In genomic region chr15:62977952-62978811, GRCh38 we compare ENCODE assay signal across 16 cellular contexts.
DNase-seq lines count a peak whose midpoint lies in the region; ATAC-seq, FAIRE-seq and TF ChIP-seq lines count a peak whose summit lies in the region.
"Had no signal": no experiment of that assay in that cellular context is flagged by ENCODE, and none has a peak within 500 bp of the region (broad histone marks: within the 10 kb centered on the region; RNA-seq: fewer than 3 reads in every experiment).

No MANE protein-coding gene starts in this region.

- peaks cover 27% of the 10 kb centered on the region for H3K9me1 ChIP-seq in IMR-90 (ENCODE audit: insufficient read depth, low read length)

- no peak for FAIRE-seq in GM12892 (lab: Jason Lieb, UNC)

- no peaks in the 10 kb centered on the region for H3K27me3 ChIP-seq in IMR-90 (ENCODE audit: control insufficient read depth, insufficient read depth, low read length)
- H3K27me3 ChIP-seq: right lobe of liver, thyroid gland had no signal

- H2BK120ac ChIP-seq in IMR-90 (ENCODE audit: low read depth, low read length), result peak overlapping the region; percentile 89

- peak overlapping the region; percentile 34; the same call in 1 of the 2 replicates for H3K18ac ChIP-seq in IMR-90 (ENCODE audit: low read depth, low read length)

- peak overlapping the region; percentile 90 for H2BK15ac ChIP-seq in IMR-90 (ENCODE audit: low read depth, low read length)

- POLR2A ChIA-PET in AG04449 (lab: Yijun Ruan, JAX), result interaction anchor here (0.7 to 2.2 kb wide), 4 partner anchors 38 to 69 kb away, joined by 3 to 6 read pairs (median 3); partner anchors contain the start of gene TPM1
- POLR2A ChIA-PET in IMR-90 (lab: Charles Lee; ENCODE audit: unreplicated experiment), result no interaction called here
- POLR2A ChIA-PET in OCI-LY7 (lab: Charles Lee), result interaction anchor here (0.7 kb wide), 1 partner anchor 1132 kb away, joined by 3 read pairs; no protein-coding TSS in a partner anchor

- H3K9me3 ChIP-seq in IMR-90 (ENCODE audit: control insufficient read depth, insufficient read depth, low read length) (no peaks in the 10 kb centered on the region), OCI-LY7 (ENCODE audit: low read length) (no peaks in the 10 kb centered on the region)
- H3K9me3 ChIP-seq: right lobe of liver, thyroid gland had no signal

- no peak for TF ChIP-seq RAD21 in IMR-90 (IDR thresholded peaks at IDR 0.05; ENCODE audit: low read length)

- H2AFZ ChIP-seq in IMR-90 (replicated peaks; ENCODE audit: low read length, poor library complexity) (peak overlapping the region; percentile 44), OCI-LY7 (ENCODE audit: low read length) (no peak overlapping the region)

- H3K36me3 ChIP-seq in IMR-90 (ENCODE audit: control insufficient read depth, insufficient read depth, low read length) (no peaks in the 10 kb centered on the region), OCI-LY7 (ENCODE audit: insufficient read depth, low read length) (no peaks in the 10 kb centered on the region)
- H3K36me3 ChIP-seq: right lobe of liver, thyroid gland had no signal

- H3K4me3 ChIP-seq in AG04449 (ENCODE audit: low read depth, low read length), result no peak overlapping the region
- no peak overlapping the region for H3K4me3 ChIP-seq in IMR-90 (ENCODE audit: insufficient read depth, low read depth, low read length)
- no peak overlapping the region for H3K4me3 ChIP-seq in OCI-LY7 (ENCODE audit: low read depth, low read length, poor library complexity, severe bottlenecking)
- H3K4me3 ChIP-seq: right lobe of liver, thyroid gland had no signal

- peaks cover 45% of the 10 kb centered on the region for H3K4me1 Mint-ChIP-seq in chondrocyte (ENCODE audit: low read depth)
- no peaks in the 10 kb centered on the region for H3K4me1 Mint-ChIP-seq in activated naive CD4-positive, alpha-beta T cell treated with anti-CD3 and anti-CD28 coated beads, Interleukin-2, amount 10 ng/mL, durations not matched to agents 7 days and 5 days

- TF ChIP-seq CTCF in AG04449 (IDR thresholded peaks at IDR 0.05; ENCODE audit: insufficient read depth, low read length, missing control alignments) (no peak), IMR-90 (conservative IDR thresholded peaks at IDR 0.05; ENCODE audit: low read depth, low read length) (no peak), chondrocyte (IDR thresholded peaks at IDR 0.05) (no peak), OCI-LY7 (conservative IDR thresholded peaks at IDR 0.05; ENCODE audit: low read length) (no peak)

- peak overlapping the region; percentile 87 for H3K4ac ChIP-seq in IMR-90 (ENCODE audit: low read depth, low read length)

- H3K27ac ChIP-seq in IMR-90 (ENCODE audit: insufficient read depth, low read length) (no peak overlapping the region), OCI-LY7 (ENCODE audit: low read depth, low read length, poor library complexity, severe bottlenecking) (no peak overlapping the region)
- H3K27ac ChIP-seq: right lobe of liver, thyroid gland had no signal

- H2BK5ac ChIP-seq in IMR-90 (ENCODE audit: low read depth, low read length, poor library complexity, severe bottlenecking), result peak overlapping the region; percentile 68

- 100% methylated on average over 5 of the region's 8 CpGs; no CpG with 5 or more reads in 1 of the 2 experiments for WGBS in IMR-90 (ENCODE audit: extremely low coverage in 2 of 2, insufficient read length in 1 of 2), 2 experiments

- dilution Hi-C loops in IMR-90 (cut with HindIII; ENCODE audit: low sequenced_read_pairs, unreplicated experiment), result no loop called here

- ATAC-seq in IMR-90 (ENCODE audit: low read depth), result peak; percentile 41; the same call in 1 of the 2 replicates
- ATAC-seq: right lobe of liver had no signal

- DNase-seq in AG04449 (ENCODE audit: low read depth, low spot score) (peak; percentile 52), IMR-90 (peak; percentile 44), chondrocyte (ENCODE audit: low spot score) (no peak), kidney glomerular epithelial cell (lab: John Stamatoyannopoulos, UW) (peak; percentile 96), OCI-LY7 (ENCODE audit: low spot score) (no peak), GM12892 (ENCODE audit: insufficient read length) (no peak), activated gamma-delta T cell treated with Interleukin-2 at 50 U/mL for 16 hours (no peak)
- DNase-seq in activated naive CD4-positive, alpha-beta T cell treated with anti-CD3 and anti-CD28 coated beads, Interleukin-2, amount 10 ng/mL, durations not matched to agents 7 days and 5 days, result no peak
- DNase-seq: activated CD4-positive, alpha-beta memory T cell treated with anti-CD3 and anti-CD28 coated beads for 36 hours; activated naive CD4-positive, alpha-beta T cell; GOT3; NCI-H2081; right lobe of liver; thyroid gland had no signal

- in situ Hi-C loops in IMR-90 (cut with MboI; ENCODE audit: low sequenced_read_pairs), result no loop called here

- H4K20me1 ChIP-seq in IMR-90 (ENCODE audit: insufficient read depth, low read length) (no peaks in the 10 kb centered on the region), OCI-LY7 (ENCODE audit: insufficient read depth, low read length) (no peaks in the 10 kb centered on the region)

- no peak overlapping the region for H3K9ac ChIP-seq in IMR-90 (ENCODE audit: low read depth, low read length)

- BruUV-seq in IMR-90 (replicated peaks; lab: Mats Ljungman, UMichigan), result no TSS peak
- BruUV-seq in OCI-LY7 (replicated peaks; lab: Mats Ljungman, UMichigan), result no TSS peak

- CTCF ChIA-PET in AG04449 (lab: Yijun Ruan, JAX) (interaction anchor here (1.4 to 1.6 kb wide), 3 partner anchors 13 to 169 kb away, joined by 3 to 5 read pairs (median 3); no protein-coding TSS in a partner anchor), IMR-90 (lab: Yijun Ruan, JAX) (interaction anchor here (0.8 to 1.3 kb wide), 4 partner anchors 16 to 52 kb away, joined by 3 to 7 read pairs (median 3); no protein-coding TSS in a partner anchor), OCI-LY7 (lab: Charles Lee; ENCODE audit: unreplicated experiment) (no interaction called here)
- CTCF ChIA-PET in activated naive CD4-positive, alpha-beta T cell treated with anti-CD3 and anti-CD28 coated beads, Interleukin-2, amount 10 ng/mL, durations not matched to agents 7 days and 5 days (lab: Charles Lee), result interaction anchor here (1.0 kb wide), 1 partner anchor 70 kb away, joined by 3 read pairs; no protein-coding TSS in a partner anchor

- no peaks in the 10 kb centered on the region for H3K79me2 ChIP-seq in OCI-LY7 (ENCODE audit: insufficient read depth, low read depth, low read length)

- H3K4me3 Mint-ChIP-seq in chondrocyte (ENCODE audit: unreplicated experiment), result no peak overlapping the region
- H3K4me3 Mint-ChIP-seq in activated naive CD4-positive, alpha-beta T cell treated with anti-CD3 and anti-CD28 coated beads, Interleukin-2, amount 10 ng/mL, durations not matched to agents 7 days and 5 days, result no peak overlapping the region
- H3K4me3 Mint-ChIP-seq: activated CD4-positive, alpha-beta memory T cell treated with anti-CD3 and anti-CD28 coated beads for 36 hours; dendritic cell treated with granulocyte-macrophage colony-stimulating factor and Interleukin-4, amounts not matched to agents 40 ng/mL and 50 ng/mL, for 4 days; T-helper 2 cell treated with Interferon-gamma antibody and Interleukin-4, amounts not matched to agents 5 μg/mL and 100 μg/mL, for 36 hours had no signal

- H3K56ac ChIP-seq in IMR-90 (ENCODE audit: extremely low read depth, insufficient read depth, low read length), result no peak overlapping the region

- H3K14ac ChIP-seq in IMR-90 (replicated peaks; ENCODE audit: low read depth, low read length), result peak overlapping the region; percentile 89

- H3K4me1 ChIP-seq in IMR-90 (ENCODE audit: control insufficient read depth, insufficient read depth, low read length), result peaks cover 21% of the 10 kb centered on the region
- H3K4me1 ChIP-seq in OCI-LY7 (ENCODE audit: insufficient read depth, low read length, poor library complexity, severe bottlenecking), result no peaks in the 10 kb centered on the region
- H3K4me1 ChIP-seq: thyroid gland had no signal

- no peak for TF ChIP-seq POLR2A in IMR-90 (IDR thresholded peaks at IDR 0.05; ENCODE audit: low read depth, low read length)
- no peak for TF ChIP-seq POLR2A in GM12892 (IDR thresholded peaks at IDR 0.05; ENCODE audit: low read depth, low read length)

- peak overlapping the region; percentile 1 to 56; a peak in 1 of 4 replicates for H4K8ac ChIP-seq in IMR-90 (ENCODE audit: low read depth in 2 of 2, low read length in 2 of 2)

- H3K23ac ChIP-seq in IMR-90 (ENCODE audit: low read depth, low read length), result peak overlapping the region; percentile 76; the same call in 1 of the 2 replicates

- H3K36me3 Mint-ChIP-seq in chondrocyte (ENCODE audit: low read depth), result no peaks in the 10 kb centered on the region
- no peaks in the 10 kb centered on the region for H3K36me3 Mint-ChIP-seq in activated naive CD4-positive, alpha-beta T cell treated with anti-CD3 and anti-CD28 coated beads, Interleukin-2, amount 10 ng/mL, durations not matched to agents 7 days and 5 days
- H3K36me3 Mint-ChIP-seq: activated CD4-positive, alpha-beta memory T cell treated with anti-CD3 and anti-CD28 coated beads for 36 hours had no signal

- peak overlapping the region; percentile 2; the same call in 1 of the 2 replicates for H4K5ac ChIP-seq in IMR-90 (ENCODE audit: low read depth, low read length)

- no peak overlapping the region for H3K4me2 ChIP-seq in IMR-90 (ENCODE audit: low read depth, low read length)
- no peak overlapping the region for H3K4me2 ChIP-seq in OCI-LY7 (ENCODE audit: low read length)

- peak overlapping the region; percentile 73 for H2AK9ac ChIP-seq in IMR-90 (replicated peaks; ENCODE audit: low read depth, low read length, poor library complexity)

- H4K91ac ChIP-seq in IMR-90 (ENCODE audit: insufficient read depth, low read depth, low read length), result peak overlapping the region; percentile 76

- H3K79me1 ChIP-seq in IMR-90 (ENCODE audit: low read depth in 1 of 2, low read length in 2 of 2), result peaks cover 5 to 18% of the 10 kb centered on the region in 2 experiments; a peak in 3 of 4 replicates

- peak overlapping the region; percentile 95 for H3K27ac Mint-ChIP-seq in chondrocyte (ENCODE audit: unreplicated experiment)
- no peak overlapping the region for H3K27ac Mint-ChIP-seq in activated naive CD4-positive, alpha-beta T cell treated with anti-CD3 and anti-CD28 coated beads, Interleukin-2, amount 10 ng/mL, durations not matched to agents 7 days and 5 days
- H3K27ac Mint-ChIP-seq: activated CD4-positive, alpha-beta memory T cell treated with anti-CD3 and anti-CD28 coated beads for 36 hours; dendritic cell treated with granulocyte-macrophage colony-stimulating factor and Interleukin-4, amounts not matched to agents 40 ng/mL and 50 ng/mL, for 4 days; T-helper 2 cell treated with Interferon-gamma antibody and Interleukin-4, amounts not matched to agents 5 μg/mL and 100 μg/mL, for 36 hours had no signal

- peak overlapping the region; percentile 84 for H2AK5ac ChIP-seq in IMR-90 (ENCODE audit: low read depth, low read length)

- intact Hi-C loops in IMR-90 (cut with micrococcal nuclease), result loop anchor here (5.0 kb wide), 1 partner anchor 44 kb away; no protein-coding TSS in a partner anchor
- intact Hi-C loops in OCI-LY7 (cut with micrococcal nuclease; ENCODE audit: unreplicated experiment), result no loop called here

- H3K9me2 ChIP-seq in OCI-LY7 (ENCODE audit: insufficient read depth, low read length), result no peaks in the 10 kb centered on the region

- no peaks in the 10 kb centered on the region for H3K27me3 Mint-ChIP-seq in chondrocyte (ENCODE audit: low read depth)
- peaks cover 14% of the 10 kb centered on the region for H3K27me3 Mint-ChIP-seq in activated naive CD4-positive, alpha-beta T cell treated with anti-CD3 and anti-CD28 coated beads, Interleukin-2, amount 10 ng/mL, durations not matched to agents 7 days and 5 days

- H2BK20ac ChIP-seq in IMR-90 (ENCODE audit: low read depth, low read length), result peak overlapping the region; percentile 89

- H3K9me3 Mint-ChIP-seq in chondrocyte (ENCODE audit: low read depth), result no peaks in the 10 kb centered on the region
- no peaks in the 10 kb centered on the region for H3K9me3 Mint-ChIP-seq in activated naive CD4-positive, alpha-beta T cell treated with anti-CD3 and anti-CD28 coated beads, Interleukin-2, amount 10 ng/mL, durations not matched to agents 7 days and 5 days
- H3K9me3 Mint-ChIP-seq: activated CD4-positive, alpha-beta memory T cell treated with anti-CD3 and anti-CD28 coated beads for 36 hours; dendritic cell treated with granulocyte-macrophage colony-stimulating factor and Interleukin-4, amounts not matched to agents 40 ng/mL and 50 ng/mL, for 4 days; T-helper 2 cell treated with Interferon-gamma antibody and Interleukin-4, amounts not matched to agents 5 μg/mL and 100 μg/mL, for 36 hours had no signal

Comparison
In these comparisons a context has a peak if more than half of its experiments do, and no peak if none do; other contexts are left out.
1. DNase-seq: peak in AG04449 (single experiment), IMR-90 (single experiment) and kidney glomerular epithelial cell (single experiment); none in chondrocyte (single experiment), activated naive CD4-positive, alpha-beta T cell treated with anti-CD3 and anti-CD28 coated beads, Interleukin-2, amount 10 ng/mL, durations not matched to agents 7 days and 5 days (single experiment), OCI-LY7 (single experiment), GM12892 (single experiment) and activated gamma-delta T cell treated with Interleukin-2 at 50 U/mL for 16 hours (single experiment).